In the genomic region with DNA sequence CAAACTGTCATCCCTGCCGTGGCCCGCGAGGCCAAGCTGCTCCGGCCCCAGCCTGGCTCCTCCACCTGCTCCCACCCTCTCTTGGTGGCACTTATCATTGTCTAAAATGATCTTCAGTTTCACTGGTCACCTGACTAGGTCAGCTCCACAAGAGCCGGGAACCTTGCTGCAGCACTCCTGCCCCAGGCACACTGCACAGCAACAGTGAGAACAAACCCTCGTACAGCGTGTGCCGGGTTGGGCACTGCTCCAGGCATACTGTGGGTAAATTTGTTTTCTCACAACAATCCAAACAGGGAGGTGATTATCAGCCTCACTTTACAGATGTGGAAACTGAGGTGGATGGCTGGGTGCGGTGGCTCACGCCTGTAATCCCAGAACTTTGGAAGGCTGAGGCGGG, we compare ENCODE assay signal across 18 cellular contexts. TPM values are rescaled to one million over a fixed set of nuclear protein-coding genes. Genes with fewer than 3 reads are reported as not detected.
DNase-seq lines count a peak whose midpoint lies in the region; ATAC-seq and TF ChIP-seq lines count a peak whose summit lies in the region.
"Had no signal": no experiment of that assay in that cellular context is flagged by ENCODE, and none has a peak within 500 bp of the region (broad histone marks: within the 10 kb centered on the region; RNA-seq: fewer than 3 reads in every experiment).

No MANE protein-coding gene starts in this region.

- peaks cover 49% of the 10 kb centered on the region for H3K79me2 ChIP-seq in osteoblast (ENCODE audit: insufficient read depth, low read length)

- ATAC-seq in activated T-helper 17 cell treated with anti-CD3 and anti-CD28 coated beads, Interleukin-2, amount 50 U/mL, for 72 hours (replicated peaks) = no peak
- ATAC-seq in GM18858 (IDR thresholded peaks at IDR 0.05; ENCODE audit: unreplicated experiment) (no peak), body of pancreas (no peak)

- H3K9me3 ChIP-seq in osteoblast (ENCODE audit: low read depth, low read length) (no peaks in the 10 kb centered on the region), body of pancreas (no peaks in the 10 kb centered on the region)
- H3K9me3 ChIP-seq: prostate gland, suprapubic skin had no signal

- no peaks in the 10 kb centered on the region for H3K27me3 Mint-ChIP-seq in activated naive CD4-positive, alpha-beta T cell treated with anti-CD3 and anti-CD28 coated beads, Interleukin-2, amount 50 U/mL, for 24 hours
- no peaks in the 10 kb centered on the region for H3K27me3 Mint-ChIP-seq in HFFc6 (ENCODE audit: insufficient read depth)
- no peaks in the 10 kb centered on the region for H3K27me3 Mint-ChIP-seq in activated T-helper 17 cell treated with anti-CD3 and anti-CD28 coated beads, Interleukin-2, amount 50 U/mL, for 72 hours

- H3K4me1 ChIP-seq in osteoblast (ENCODE audit: insufficient read depth, low read length) (peaks cover 28% of the 10 kb centered on the region), body of pancreas (peaks cover 16% of the 10 kb centered on the region)
- H3K4me1 ChIP-seq: prostate gland had no signal

- intact Hi-C loops in body of pancreas (cut with DNase I) = no loop called here

- no peaks in the 10 kb centered on the region for H3K9me3 Mint-ChIP-seq in activated naive CD4-positive, alpha-beta T cell treated with anti-CD3 and anti-CD28 coated beads, Interleukin-2, amount 50 U/mL, for 24 hours
- H3K9me3 Mint-ChIP-seq in HFFc6 = no peaks in the 10 kb centered on the region
- H3K9me3 Mint-ChIP-seq in activated T-helper 17 cell treated with anti-CD3 and anti-CD28 coated beads, Interleukin-2, amount 50 U/mL, for 72 hours = no peaks in the 10 kb centered on the region

- H3K27me3 ChIP-seq in osteoblast (ENCODE audit: insufficient read depth, low read length) (no peaks in the 10 kb centered on the region), body of pancreas (no peaks in the 10 kb centered on the region)
- H3K27me3 ChIP-seq: suprapubic skin had no signal

- no peak overlapping the region for H3K4me2 ChIP-seq in osteoblast (ENCODE audit: insufficient read depth, low read length)

- H3K27ac Mint-ChIP-seq in activated naive CD4-positive, alpha-beta T cell treated with anti-CD3 and anti-CD28 coated beads, Interleukin-2, amount 50 U/mL, for 24 hours = peak overlapping the region; percentile 8
- H3K27ac Mint-ChIP-seq in HFFc6 = peak overlapping the region; percentile 95
- H3K27ac Mint-ChIP-seq in activated T-helper 17 cell treated with anti-CD3 and anti-CD28 coated beads, Interleukin-2, amount 50 U/mL, for 72 hours = peak overlapping the region; percentile 87

- peaks cover 19% of the 10 kb centered on the region for H3K36me3 Mint-ChIP-seq in activated naive CD4-positive, alpha-beta T cell treated with anti-CD3 and anti-CD28 coated beads, Interleukin-2, amount 50 U/mL, for 24 hours
- peaks cover 46% of the 10 kb centered on the region for H3K36me3 Mint-ChIP-seq in HFFc6 (ENCODE audit: low read depth)
- peaks cover 97% of the 10 kb centered on the region for H3K36me3 Mint-ChIP-seq in activated T-helper 17 cell treated with anti-CD3 and anti-CD28 coated beads, Interleukin-2, amount 50 U/mL, for 72 hours (ENCODE audit: low read depth)

- peak overlapping the region; percentile 34 for H3K4me3 Mint-ChIP-seq in activated naive CD4-positive, alpha-beta T cell treated with anti-CD3 and anti-CD28 coated beads, Interleukin-2, amount 50 U/mL, for 24 hours
- no peak overlapping the region for H3K4me3 Mint-ChIP-seq in HFFc6
- H3K4me3 Mint-ChIP-seq in activated T-helper 17 cell treated with anti-CD3 and anti-CD28 coated beads, Interleukin-2, amount 50 U/mL, for 72 hours = peak overlapping the region; percentile 40

- H2AFZ ChIP-seq in osteoblast (ENCODE audit: low read length) = no peak overlapping the region

- no peak overlapping the region for H3K4me3 ChIP-seq in osteoblast (ENCODE audit: insufficient read depth, low read length)
- no peak overlapping the region for H3K4me3 ChIP-seq in body of pancreas
- H3K4me3 ChIP-seq: prostate gland, suprapubic skin had no signal

- H3K36me3 ChIP-seq in osteoblast (ENCODE audit: insufficient read depth, low read length) (peaks cover 38% of the 10 kb centered on the region), body of pancreas (replicated peaks in 1 of 2; ENCODE audit: insufficient read depth in 1 of 2, low read depth in 2 of 2) (peaks cover 9 to 40% of the 10 kb centered on the region in 2 donors)

- peaks cover 75% of the 10 kb centered on the region for H3K4me1 Mint-ChIP-seq in activated naive CD4-positive, alpha-beta T cell treated with anti-CD3 and anti-CD28 coated beads, Interleukin-2, amount 50 U/mL, for 24 hours
- peaks cover 56% of the 10 kb centered on the region for H3K4me1 Mint-ChIP-seq in HFFc6 (ENCODE audit: low read depth)
- peaks cover 38% of the 10 kb centered on the region for H3K4me1 Mint-ChIP-seq in activated T-helper 17 cell treated with anti-CD3 and anti-CD28 coated beads, Interleukin-2, amount 50 U/mL, for 72 hours

- TF ChIP-seq CTCF in HFFc6 (IDR thresholded peaks at IDR 0.05) (no peak), osteoblast (IDR thresholded peaks at IDR 0.05; ENCODE audit: extremely low read depth, low read depth, low read length) (no peak), body of pancreas (IDR thresholded peaks at IDR 0.05) (no peak)

- 46 to 65% methylated on average over 4 to 11 of the region's 11 CpGs for WGBS in body of pancreas, 2 donors

- peaks cover 6% of the 10 kb centered on the region for H4K20me1 ChIP-seq in osteoblast (ENCODE audit: insufficient read depth, low read length)

- peak overlapping the region; percentile 75 for H3K27ac ChIP-seq in osteoblast (ENCODE audit: low read depth, low read length)
- H3K27ac ChIP-seq in body of pancreas = no peak overlapping the region
- H3K27ac ChIP-seq: prostate gland, suprapubic skin had no signal

- no peak for DNase-seq in activated naive CD4-positive, alpha-beta T cell treated with Interleukin-2 at 50 U/mL for 16 hours
- DNase-seq in HFFc6 = no peak
- peak; percentile 8 for DNase-seq in osteoblast (ENCODE audit: insufficient read length, low spot score, missing footprints)
- no peak for DNase-seq in stimulated activated CD4-positive, alpha-beta T cell treated with anti-CD3 and anti-CD28 coated beads, Interleukin-2, amount 100 ng/mL, for 24 hours
- no peak for DNase-seq in body of pancreas
- DNase-seq: activated naive CD4-positive, alpha-beta T cell treated with anti-CD3 and anti-CD28 coated beads, Interleukin-2, amount 50 U/mL, for 16 hours; effector CD8-positive, alpha-beta T cell; GDM1; hypothalamus; left colon; NCI-H1092 treated with DMSO at 0.1 percent for 48 hours; NCI-H345; stimulated activated CD4-positive, alpha-beta T cell treated with anti-CD3 and anti-CD28 coated beads, Interleukin-15, amount 100 ng/mL, for 24 hours had no signal

- no peak for TF ChIP-seq POLR2A in body of pancreas (IDR thresholded peaks at IDR 0.05)

RNA-seq across cellular contexts. Expression of a gene that starts 8.9 kb away (rescaled TPM):
- total RNA-seq in HFFc6 (2021; fragmentation: NEBNext Ultra II Directional; extraction: Animal tissue kit (Norgen Biotek cat#: 25700)) = 10 to 100 TPM; 19.2 to 24.9 (median 20.2) TPM
- 10 to 100 TPM; 37.4 to 45.7 TPM for total RNA-seq in activated T-helper 17 cell treated with anti-CD3 and anti-CD28 coated beads, Interleukin-2, amount 50 U/mL, for 72 hours
- 19.9 and 26.2 TPM in 2 replicates for total RNA-seq in osteoblast
- 10 to 100 TPM; 34.8 to 44.2 TPM for total RNA-seq in body of pancreas

RNA-seq across cellular contexts. Expression of a gene that starts 11.5 kb away (rescaled TPM):
- total RNA-seq in HFFc6 (2021; fragmentation: NEBNext Ultra II Directional; extraction: Animal tissue kit (Norgen Biotek cat#: 25700)) = 10 to 100 TPM; 14.0 to 18.2 (median 16.1) TPM
- total RNA-seq in activated T-helper 17 cell treated with anti-CD3 and anti-CD28 coated beads, Interleukin-2, amount 50 U/mL, for 72 hours = 10 to 100 TPM; 17.2 to 18.0 TPM
- total RNA-seq in osteoblast (11.5 and 11.9 TPM in 2 replicates), body of pancreas (1 to 10 TPM; 4.9 to 6.0 TPM)

RNA-seq across cellular contexts. Expression of a gene that starts 33.8 kb away (rescaled TPM):
- total RNA-seq in HFFc6 (2021; fragmentation: NEBNext Ultra II Directional; extraction: Animal tissue kit (Norgen Biotek cat#: 25700)) = 10 to 100 TPM; 36.3 to 45.5 (median 43.1) TPM
- total RNA-seq in activated T-helper 17 cell treated with anti-CD3 and anti-CD28 coated beads, Interleukin-2, amount 50 U/mL, for 72 hours = 10 to 100 TPM; 30.3 to 47.2 TPM
- total RNA-seq in osteoblast = 16.2 and 18.1 TPM in 2 replicates
- 10 to 100 TPM; 12.5 to 14.5 TPM for total RNA-seq in body of pancreas

RNA-seq across cellular contexts. Expression of a gene that starts 46.3 kb away (rescaled TPM):
- total RNA-seq in HFFc6 (2021; fragmentation: NEBNext Ultra II Directional; extraction: Animal tissue kit (Norgen Biotek cat#: 25700)) = 10 to 100 TPM; 74.7 to 87.8 (median 78.8) TPM
- 10 to 100 TPM; 44.8 to 49.7 TPM for total RNA-seq in activated T-helper 17 cell treated with anti-CD3 and anti-CD28 coated beads, Interleukin-2, amount 50 U/mL, for 72 hours
- total RNA-seq in osteoblast (31.8 and 44.8 TPM in 2 replicates), body of pancreas (10 to 100 TPM; 10.6 to 31.6 TPM)

Comparison
In these comparisons a context has a peak if more than half of its experiments do, and no peak if none do; other contexts are left out.
1. H3K27ac Mint-ChIP-seq: peak in every context shown above with its lines; median percentile 95 in HFFc6; 87 in activated T-helper 17 cell treated with anti-CD3 and anti-CD28 coated beads, Interleukin-2, amount 50 U/mL, for 72 hours; 8 in activated naive CD4-positive, alpha-beta T cell treated with anti-CD3 and anti-CD28 coated beads, Interleukin-2, amount 50 U/mL, for 24 hours.